ENCODE assay signal across 12 cellular contexts in genomic region chr22:24264329-24264886, GRCh38. TPM values are rescaled to one million over a fixed set of nuclear protein-coding genes. Genes with fewer than 3 reads are reported as not detected.
DNase-seq lines count a peak whose midpoint lies in the region; ATAC-seq and TF ChIP-seq lines count a peak whose summit lies in the region.
"Not testable (repeated sequence)": the region's sequence is repeated elsewhere in the genome, so short reads cannot be mapped to it uniquely, and the experiment has no call there.
"Had no signal": no experiment of that assay in that cellular context is flagged by ENCODE, and none has a peak within 500 bp of the region (broad histone marks: within the 10 kb centered on the region; RNA-seq: fewer than 3 reads in every experiment).

No MANE protein-coding gene starts in this region.

- not testable (repeated sequence) for H4K20me1 ChIP-seq in BLaER1; SK-N-SH (ENCODE audit: insufficient read depth)

- H3K9me3 ChIP-seq in BLaER1; SK-N-SH; left ventricle myocardium inferior (replicated peaks): not testable (repeated sequence)

- H3K9me2 ChIP-seq in SK-N-SH, result not testable (repeated sequence)

- 91% methylated on average over 2 of the region's 9 CpGs for WGBS in SK-N-SH (ENCODE audit: low lambda C conversion rate)

- CTCF ChIA-PET in SK-N-SH (lab: Yijun Ruan, JAX), result not testable (repeated sequence)

- H3K4me3 Mint-ChIP-seq in IgD-negative memory B cell (peak overlapping the region; percentile 58 to 88 (median 80)), nephron progenitor cell (peak overlapping the region; percentile 76)
- not testable (repeated sequence) for H3K4me3 Mint-ChIP-seq in endothelial cell (ENCODE audit: unreplicated experiment)
- peak overlapping the region; percentile 55 for H3K4me3 Mint-ChIP-seq in stimulated activated memory B cell treated with anti-CD40 and anti-IgM and Interleukin-4, amounts not matched to agents 10 μg/mL and 1 μg/mL and 100 μg/mL, for 72 hours

- not testable (repeated sequence) for TF ChIP-seq CTCF in SK-N-SH (IDR thresholded peaks at IDR 0.05); endothelial cell (IDR thresholded peaks at IDR 0.05; ENCODE audit: unreplicated experiment); left ventricle myocardium inferior (IDR thresholded peaks at IDR 0.05; ENCODE audit: borderline replicate concordance); nephron progenitor cell (IDR thresholded peaks at IDR 0.05)

- H3K27ac ChIP-seq in BLaER1, result peak overlapping the region; percentile 64
- H3K27ac ChIP-seq in SK-N-SH (ENCODE audit: low read depth in 2 of 2, low read length in 1 of 2), result peak overlapping the region; percentile 22 to 27; a peak in 2 of 4 replicates
- H3K27ac ChIP-seq in left ventricle myocardium inferior (replicated peaks), result peak overlapping the region; percentile 46

- not testable (repeated sequence) for H3K36me3 Mint-ChIP-seq in IgD-negative memory B cell; endothelial cell (ENCODE audit: low read depth, unreplicated experiment); nephron progenitor cell (ENCODE audit: low read depth); stimulated activated memory B cell treated with anti-CD40 and anti-IgM and Interleukin-4, amounts not matched to agents 10 μg/mL and 1 μg/mL and 100 μg/mL, for 72 hours

- H3K27ac Mint-ChIP-seq in IgD-negative memory B cell (peak overlapping the region; percentile 84 to 93 (median 87)), endothelial cell (ENCODE audit: unreplicated experiment) (peak overlapping the region; percentile 40), nephron progenitor cell (peak overlapping the region; percentile 99)
- H3K27ac Mint-ChIP-seq in stimulated activated memory B cell treated with anti-CD40 and anti-IgM and Interleukin-4, amounts not matched to agents 10 μg/mL and 1 μg/mL and 100 μg/mL, for 72 hours, result peak overlapping the region; percentile 94

- H3K9me3 Mint-ChIP-seq in IgD-negative memory B cell; endothelial cell (ENCODE audit: unreplicated experiment); nephron progenitor cell; stimulated activated memory B cell treated with anti-CD40 and anti-IgM and Interleukin-4, amounts not matched to agents 10 μg/mL and 1 μg/mL and 100 μg/mL, for 72 hours: not testable (repeated sequence)

- H2AFZ ChIP-seq in SK-N-SH (ENCODE audit: low read depth), result 0 out of 2 replicates have a peak overlapping the region, but pooled peaks have one; percentile 53

- not testable (repeated sequence) for H3K27me3 Mint-ChIP-seq in IgD-negative memory B cell; endothelial cell (ENCODE audit: unreplicated experiment); nephron progenitor cell (ENCODE audit: low read depth, poor library complexity); stimulated activated memory B cell treated with anti-CD40 and anti-IgM and Interleukin-4, amounts not matched to agents 10 μg/mL and 1 μg/mL and 100 μg/mL, for 72 hours

- not testable (repeated sequence) for H3F3A ChIP-seq in SK-N-SH (replicated peaks; ENCODE audit: insufficient read depth)

- TF ChIP-seq RAD21 in SK-N-SH (IDR thresholded peaks at IDR 0.05; ENCODE audit: low read length), result not testable (repeated sequence)

- intact Hi-C loops in left ventricle myocardium inferior (cut with micrococcal nuclease), result not testable (repeated sequence)

- ATAC-seq in stimulated activated memory B cell treated with anti-CD40 and anti-IgM and Interleukin-4, amounts not matched to agents 10 μg/mL and 1 μg/mL and 100 μg/mL, for 72 hours, result not testable (repeated sequence)

- peak overlapping the region; percentile 70 for H3K4me2 ChIP-seq in BLaER1
- not testable (repeated sequence) for H3K4me2 ChIP-seq in SK-N-SH

- peaks cover 57% of the 10 kb centered on the region for H3K4me1 ChIP-seq in BLaER1
- not testable (repeated sequence) for H3K4me1 ChIP-seq in SK-N-SH (ENCODE audit: control insufficient read depth in 1 of 2, insufficient read depth in 2 of 2, low read depth in 1 of 2, low read length in 1 of 2); left ventricle myocardium inferior

- not testable (repeated sequence) for H3K4me3 ChIP-seq in BLaER1; SK-N-SH (ENCODE audit: low read depth in 2 of 2, low read length in 1 of 2); left ventricle myocardium inferior

- H3K79me2 ChIP-seq in SK-N-SH (ENCODE audit: insufficient read depth), result not testable (repeated sequence)

- POLR2A ChIA-PET in SK-N-SH (lab: Yijun Ruan, JAX), result not testable (repeated sequence)

- DNase-seq in SK-N-SH; endothelial cell (ENCODE audit: low spot score); left ventricle myocardium inferior; nephron progenitor cell: not testable (repeated sequence)
- peak; percentile 28 for DNase-seq in astrocyte of the hippocampus (ENCODE audit: low read depth, low spot score)

- not testable (repeated sequence) for TF ChIP-seq EP300 in SK-N-SH (IDR thresholded peaks at IDR 0.05; ENCODE audit: borderline replicate concordance in 1 of 2, low read depth in 1 of 2, low read length in 1 of 2)

- not testable (repeated sequence) for H3K27me3 ChIP-seq in BLaER1; SK-N-SH (ENCODE audit: insufficient read depth); left ventricle myocardium inferior (ENCODE audit: low read depth)

- not testable (repeated sequence) for H3K36me3 ChIP-seq in BLaER1; SK-N-SH (replicated peaks in 1 of 2; ENCODE audit: control insufficient read depth in 1 of 2, insufficient read depth in 2 of 2, low read length in 1 of 2); left ventricle myocardium inferior

- H3K9ac ChIP-seq in BLaER1, SK-N-SH: not testable (repeated sequence)

- H3K4me1 Mint-ChIP-seq in IgD-negative memory B cell (peaks cover 13 to 21% (median 20%) of the 10 kb centered on the region in 3 donors), nephron progenitor cell (peaks cover 53% of the 10 kb centered on the region)
- not testable (repeated sequence) for H3K4me1 Mint-ChIP-seq in endothelial cell (ENCODE audit: unreplicated experiment)
- peaks cover 27% of the 10 kb centered on the region for H3K4me1 Mint-ChIP-seq in stimulated activated memory B cell treated with anti-CD40 and anti-IgM and Interleukin-4, amounts not matched to agents 10 μg/mL and 1 μg/mL and 100 μg/mL, for 72 hours

RNA-seq across cellular contexts. Expression of gene SPECC1L, which starts 6.2 kb away (rescaled TPM):
- polyA plus RNA-seq in IgD-negative memory B cell, result 19.3 TPM
- 22.9 and 25.9 TPM in 2 replicates for polyA plus RNA-seq in SK-N-SH (2012; rRNA removed)
- 17.8 and 21.8 TPM in 2 replicates for polyA plus RNA-seq in SK-N-SH (2012; cell fraction: cytosol; rRNA removed)
- 36.5 and 44.0 TPM in 2 replicates for polyA plus RNA-seq in SK-N-SH (2012; cell fraction: nucleus; rRNA removed)
- total RNA-seq in endothelial cell (ENCODE audit: unreplicated experiment), result 80.6 TPM
- total RNA-seq in left ventricle myocardium inferior, result 51.9 TPM

RNA-seq across cellular contexts. Expression of gene GGT5, which starts 19.5 kb away (rescaled TPM):
- polyA plus RNA-seq in IgD-negative memory B cell, result not detected
- 3.3 and 4.6 TPM in 2 replicates for polyA plus RNA-seq in SK-N-SH (2012; rRNA removed)
- 1.2 and 2.7 TPM in 2 replicates for polyA plus RNA-seq in SK-N-SH (2012; cell fraction: cytosol; rRNA removed)
- polyA plus RNA-seq in SK-N-SH (2012; cell fraction: nucleus; rRNA removed), result 6.3 and 7.6 TPM in 2 replicates
- 1.6 TPM for total RNA-seq in endothelial cell (ENCODE audit: unreplicated experiment)
- total RNA-seq in left ventricle myocardium inferior, result 21.1 TPM
- total RNA-seq: activated CD8-positive, alpha-beta memory T cell treated with anti-CD3 and anti-CD28 coated beads for 36 hours; bronchial epithelial cell; H4; PC-9 had no signal

Comparison
In these comparisons a context has a peak if more than half of its experiments do, and no peak if none do; other contexts are left out.
1. H3K27ac Mint-ChIP-seq: peak in every context shown above with its lines; median percentile 99 in nephron progenitor cell; 94 in stimulated activated memory B cell treated with anti-CD40 and anti-IgM and Interleukin-4, amounts not matched to agents 10 μg/mL and 1 μg/mL and 100 μg/mL, for 72 hours; 87 in IgD-negative memory B cell; 40 in endothelial cell.